8 cellular contexts compared by ENCODE assay signal in genomic region chr1:6701437-6702153, GRCh38. TPM values are rescaled to one million over a fixed set of nuclear protein-coding genes. Genes with fewer than 3 reads are reported as not detected.
DNase-seq lines count a peak whose midpoint lies in the region; ATAC-seq and TF ChIP-seq lines count a peak whose summit lies in the region.

Gene DNAJC11, minus strand, starts transcription at chr1:6701816. Its CDS starts 16 bp downstream, at chr1:6701800.

- H3K4me3 ChIP-seq in thoracic aorta = peak within 1 kb of the TSS; percentile 81

- TF ChIP-seq POLR2A in GM10847 (IDR thresholded peaks at IDR 0.05; ENCODE audit: extremely low read depth, insufficient read length) = peak; percentile 53

- peak; percentile 95 to 96 for ATAC-seq in activated naive CD4-positive, alpha-beta T cell treated with anti-CD3 and anti-CD28 coated beads, Interleukin-2, amount 50 U/mL, for 72 hours
- peak; percentile 74 for ATAC-seq in thoracic aorta (ENCODE audit: insufficient number of reproducible peaks, low FRiP score, low read depth)

- H3K9me3 Mint-ChIP-seq in HFFc6 = no peaks in the 10 kb centered on the region
- H3K9me3 Mint-ChIP-seq in activated naive CD4-positive, alpha-beta T cell treated with anti-CD3 and anti-CD28 coated beads, Interleukin-2, amount 50 U/mL, for 72 hours = peaks cover 5 to 7% of the 10 kb centered on the region in 2 donors
- peaks cover 5% of the 10 kb centered on the region for H3K9me3 Mint-ChIP-seq in glutamatergic neuron (ENCODE audit: unreplicated experiment)
- no peaks in the 10 kb centered on the region for H3K9me3 Mint-ChIP-seq in osteocyte (ENCODE audit: unreplicated experiment)

- peaks cover 6% of the 10 kb centered on the region; the same call in 1 of the 2 replicates for H3K36me3 Mint-ChIP-seq in HFFc6 (ENCODE audit: low read depth)
- H3K36me3 Mint-ChIP-seq in activated naive CD4-positive, alpha-beta T cell treated with anti-CD3 and anti-CD28 coated beads, Interleukin-2, amount 50 U/mL, for 72 hours = peaks cover 7 to 13% of the 10 kb centered on the region in 2 donors
- H3K36me3 Mint-ChIP-seq in glutamatergic neuron (ENCODE audit: unreplicated experiment) = no peaks in the 10 kb centered on the region
- H3K36me3 Mint-ChIP-seq in osteocyte (ENCODE audit: unreplicated experiment) = no peaks in the 10 kb centered on the region

- H3K27me3 ChIP-seq in thoracic aorta (replicated peaks; ENCODE audit: insufficient read depth) = no peaks in the 10 kb centered on the region

- H3K4me3 Mint-ChIP-seq in HFFc6 = peak within 1 kb of the TSS; percentile 94
- peak within 1 kb of the TSS; percentile 91 for H3K4me3 Mint-ChIP-seq in glutamatergic neuron (ENCODE audit: unreplicated experiment)
- H3K4me3 Mint-ChIP-seq in osteocyte (ENCODE audit: unreplicated experiment) = peak within 1 kb of the TSS; percentile 84

- H3K27me3 Mint-ChIP-seq in HFFc6 (ENCODE audit: insufficient read depth) = peaks cover 3% of the 10 kb centered on the region
- peaks cover 2% of the 10 kb centered on the region for H3K27me3 Mint-ChIP-seq in glutamatergic neuron (ENCODE audit: unreplicated experiment)
- peaks cover under 1% of the 10 kb centered on the region for H3K27me3 Mint-ChIP-seq in osteocyte (ENCODE audit: unreplicated experiment)

- H3K4me1 Mint-ChIP-seq in HFFc6 (ENCODE audit: low read depth) (peaks cover 39% of the 10 kb centered on the region), glutamatergic neuron (ENCODE audit: low read depth, unreplicated experiment) (peaks cover 13% of the 10 kb centered on the region), osteocyte (ENCODE audit: unreplicated experiment) (peaks cover 23% of the 10 kb centered on the region)

- DNase-seq in HFFc6 (peak; percentile 87), NAMALWA (ENCODE audit: low spot score) (peak; percentile 94), SKM-1 (lab: John Stamatoyannopoulos, UW; ENCODE audit: unreplicated experiment) (peak; percentile 80), glutamatergic neuron (peak; percentile 90), osteocyte (ENCODE audit: extremely low spot score, unreplicated experiment) (peak; percentile 97), thoracic aorta (ENCODE audit: low spot score) (peak; percentile 58)
- DNase-seq in activated naive CD4-positive, alpha-beta T cell treated with anti-CD3 and anti-CD28 coated beads, Interleukin-2, amount 50 U/mL, for 72 hours (ENCODE audit: low spot score in 2 of 2) = peak; percentile 96 to 98

- no peaks in the 10 kb centered on the region for H3K36me3 ChIP-seq in thoracic aorta

- peak within 1 kb of the TSS; percentile 92 for H3K27ac Mint-ChIP-seq in HFFc6
- peak within 1 kb of the TSS; percentile 94 to 97 for H3K27ac Mint-ChIP-seq in activated naive CD4-positive, alpha-beta T cell treated with anti-CD3 and anti-CD28 coated beads, Interleukin-2, amount 50 U/mL, for 72 hours
- H3K27ac Mint-ChIP-seq in glutamatergic neuron (ENCODE audit: unreplicated experiment) = peak within 1 kb of the TSS; percentile 94
- peak within 1 kb of the TSS; percentile 85 for H3K27ac Mint-ChIP-seq in osteocyte (ENCODE audit: unreplicated experiment)

- H3K27ac ChIP-seq in thoracic aorta = peak within 1 kb of the TSS; percentile 45 to 62

- no peaks in the 10 kb centered on the region for H3K9me3 ChIP-seq in thoracic aorta

- H3K4me1 ChIP-seq in thoracic aorta (ENCODE audit: control insufficient read depth in 1 of 2, low read depth in 2 of 2) = peaks cover 11 to 16% of the 10 kb centered on the region in 2 donors

- TF ChIP-seq CTCF in HFFc6 (IDR thresholded peaks at IDR 0.05) = peak; percentile 93
- peak; percentile 86 for TF ChIP-seq CTCF in glutamatergic neuron (IDR thresholded peaks at IDR 0.05; ENCODE audit: partially characterized antibody, unreplicated experiment)
- TF ChIP-seq CTCF in osteocyte (IDR thresholded peaks at IDR 0.05) = peak; percentile 94
- TF ChIP-seq CTCF in thoracic aorta (IDR thresholded peaks at IDR 0.05) = peak; percentile 63

RNA-seq across cellular contexts. Expression of gene DNAJC11, which starts in this region (rescaled TPM):
- 10 to 100 TPM; 66.6 to 79.5 (median 73.0) TPM for total RNA-seq in HFFc6 (2021; fragmentation: NEBNext Ultra II Directional; extraction: Animal tissue kit (Norgen Biotek cat#: 25700))
- 10 to 100 TPM; 23.4 to 61.3 TPM for total RNA-seq in activated naive CD4-positive, alpha-beta T cell treated with anti-CD3 and anti-CD28 coated beads, Interleukin-2, amount 50 U/mL, for 72 hours
- total RNA-seq in glutamatergic neuron (ENCODE audit: unreplicated experiment) (74.1 TPM), osteocyte (52.9 and 58.7 TPM in 2 replicates), thoracic aorta (10 to 100 TPM; 19.4 to 40.4 TPM)

Comparison
In these comparisons a context has a peak if more than half of its experiments do, and no peak if none do; other contexts are left out.
1. Peak in every context shown above with its lines: DNase-seq, ATAC-seq, H3K4me3 ChIP-seq and H3K27ac ChIP-seq.